In the genomic region with DNA sequence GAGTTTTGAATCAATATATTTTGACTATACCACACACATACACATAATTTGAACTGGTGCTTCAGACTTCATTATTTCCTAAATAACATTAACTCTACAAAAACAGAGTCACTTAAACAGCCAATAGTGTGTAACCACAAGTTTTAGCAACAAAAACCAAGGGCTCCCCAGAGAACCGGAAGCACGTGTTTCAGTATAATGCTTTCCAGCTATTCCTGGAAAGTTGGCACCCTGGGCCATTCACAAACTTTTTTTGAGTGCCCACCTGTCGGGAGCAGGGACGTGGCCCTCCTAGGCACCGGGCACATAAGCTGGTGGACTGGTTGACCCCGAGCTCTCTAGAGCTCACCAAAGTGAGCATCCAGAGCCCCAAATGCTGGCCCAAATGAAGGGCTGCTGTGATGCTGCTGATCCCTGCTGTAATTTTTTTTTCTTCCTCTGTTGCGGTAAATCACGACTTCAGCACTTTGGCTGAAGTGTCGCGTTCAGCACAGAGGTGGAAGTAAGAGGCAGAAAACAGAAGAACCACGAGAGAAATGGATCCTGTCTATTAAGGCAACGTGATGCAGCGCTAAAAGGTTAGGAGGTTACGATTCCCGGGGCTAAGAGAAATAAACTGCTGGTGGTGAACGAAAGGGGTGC, we compare ENCODE assay signal across 10 cellular contexts. TPM values are rescaled to one million over a fixed set of nuclear protein-coding genes. Genes with fewer than 3 reads are reported as not detected.
DNase-seq lines count a peak whose midpoint lies in the region; ATAC-seq and TF ChIP-seq lines count a peak whose summit lies in the region.
"Had no signal": no experiment of that assay in that cellular context is flagged by ENCODE, and none has a peak within 500 bp of the region (broad histone marks: within the 10 kb centered on the region; RNA-seq: fewer than 3 reads in every experiment).

No MANE protein-coding gene starts in this region.

- H3K4me1 Mint-ChIP-seq in activated naive CD8-positive, alpha-beta T cell treated with anti-CD3 and anti-CD28 coated beads, Interleukin-2, amount 10 ng/mL, durations not matched to agents 7 days and 5 days: peaks cover 18% of the 10 kb centered on the region
- H3K4me1 Mint-ChIP-seq in mesothelial cell of epicardium: peaks cover 12% of the 10 kb centered on the region

- peaks cover 45% of the 10 kb centered on the region for H3K27me3 ChIP-seq in AG04450 (ENCODE audit: control insufficient read depth, insufficient read depth, low read length)

- peak; percentile 21 for ATAC-seq in GM18867 (IDR thresholded peaks at IDR 0.05; ENCODE audit: unreplicated experiment)
- no peak for ATAC-seq in activated naive CD8-positive, alpha-beta T cell treated with anti-CD3 and anti-CD28 coated beads, Interleukin-2, amount 10 ng/mL, durations not matched to agents 7 days and 5 days (ENCODE audit: low read depth)
- no peak for ATAC-seq in GM19351 (IDR thresholded peaks at IDR 0.05; ENCODE audit: unreplicated experiment)
- ATAC-seq in GM18861 (IDR thresholded peaks at IDR 0.05; ENCODE audit: unreplicated experiment): no peak

- no peak for TF ChIP-seq CTCF in AG04450 (IDR thresholded peaks at IDR 0.05; ENCODE audit: low read depth, low read length)
- no peak for TF ChIP-seq CTCF in mesothelial cell of epicardium (IDR thresholded peaks at IDR 0.05; ENCODE audit: unreplicated experiment)

- H3K4me3 Mint-ChIP-seq in activated naive CD8-positive, alpha-beta T cell treated with anti-CD3 and anti-CD28 coated beads, Interleukin-2, amount 10 ng/mL, durations not matched to agents 7 days and 5 days: peak overlapping the region; percentile 71
- H3K4me3 Mint-ChIP-seq in mesothelial cell of epicardium: peak overlapping the region; percentile 77

- CTCF ChIA-PET in AG04450 (lab: Charles Lee): interaction anchor here (1.8 kb wide), 1 partner anchor 75 kb away, joined by 5 read pairs; no protein-coding TSS in a partner anchor

- POLR2A ChIA-PET in AG04450 (lab: Yijun Ruan, JAX): no interaction called here
- POLR2A ChIA-PET in activated naive CD8-positive, alpha-beta T cell treated with anti-CD3 and anti-CD28 coated beads, Interleukin-2, amount 10 ng/mL, durations not matched to agents 7 days and 5 days (lab: Charles Lee): no interaction called here

- H3K27ac Mint-ChIP-seq in activated naive CD8-positive, alpha-beta T cell treated with anti-CD3 and anti-CD28 coated beads, Interleukin-2, amount 10 ng/mL, durations not matched to agents 7 days and 5 days: no peak overlapping the region
- no peak overlapping the region for H3K27ac Mint-ChIP-seq in mesothelial cell of epicardium

- peaks cover 49% of the 10 kb centered on the region for H3K27me3 Mint-ChIP-seq in activated naive CD8-positive, alpha-beta T cell treated with anti-CD3 and anti-CD28 coated beads, Interleukin-2, amount 10 ng/mL, durations not matched to agents 7 days and 5 days
- H3K27me3 Mint-ChIP-seq in mesothelial cell of epicardium (ENCODE audit: low read depth): peaks cover 64% of the 10 kb centered on the region

- H3K9me3 Mint-ChIP-seq in activated naive CD8-positive, alpha-beta T cell treated with anti-CD3 and anti-CD28 coated beads, Interleukin-2, amount 10 ng/mL, durations not matched to agents 7 days and 5 days: no peaks in the 10 kb centered on the region
- H3K9me3 Mint-ChIP-seq in mesothelial cell of epicardium: no peaks in the 10 kb centered on the region

- DNase-seq in AG04450 (ENCODE audit: low read depth, low spot score): no peak
- peak; percentile 31 for DNase-seq in activated naive CD8-positive, alpha-beta T cell treated with anti-CD3 and anti-CD28 coated beads, Interleukin-2, amount 10 ng/mL, durations not matched to agents 7 days and 5 days
- no peak for DNase-seq in mesothelial cell of epicardium (ENCODE audit: low spot score in 2 of 2, unreplicated experiment in 2 of 2)
- no peak for DNase-seq in NCI-H1436 treated with DMSO at 0.1 percent for 48 hours (lab: John Stamatoyannopoulos, UW)
- DNase-seq in HK-2 (ENCODE audit: unreplicated experiment): no peak

- peak overlapping the region; percentile 54 for H3K4me3 ChIP-seq in AG04450 (ENCODE audit: low read depth, low read length)

- no peak overlapping the region for H3K27ac ChIP-seq in AG04450 (ENCODE audit: low read depth, low read length)
- H3K27ac ChIP-seq: SJSA1, skin epidermis had no signal

- no peaks in the 10 kb centered on the region for H3K36me3 Mint-ChIP-seq in activated naive CD8-positive, alpha-beta T cell treated with anti-CD3 and anti-CD28 coated beads, Interleukin-2, amount 10 ng/mL, durations not matched to agents 7 days and 5 days
- H3K36me3 Mint-ChIP-seq in mesothelial cell of epicardium: peaks cover 14% of the 10 kb centered on the region

- H3K9me3 ChIP-seq in AG04450 (ENCODE audit: control insufficient read depth, insufficient read depth, low read length): peaks cover 13% of the 10 kb centered on the region; the same call in 1 of the 2 replicates
- H3K9me3 ChIP-seq: SJSA1 had no signal

RNA-seq across cellular contexts. Expression of gene SLC35D3, which starts 1.8 kb away (rescaled TPM):
- not detected in 2 replicates for polyA plus RNA-seq in AG04450 (2011; rRNA removed)
- not detected in 2 replicates for polyA minus RNA-seq in AG04450 (2011; rRNA and poly(A)+ RNA removed)
- not detected for total RNA-seq in activated naive CD8-positive, alpha-beta T cell treated with anti-CD3 and anti-CD28 coated beads, Interleukin-2, amount 10 ng/mL, durations not matched to agents 7 days and 5 days
- total RNA-seq in mesothelial cell of epicardium: 0.09 to 0.13 TPM in 2 of 3 replicates, not detected in the other
- total RNA-seq: SJSA1 had no signal
